ENCODE assay signal across 1 cellular context in the genomic region with DNA sequence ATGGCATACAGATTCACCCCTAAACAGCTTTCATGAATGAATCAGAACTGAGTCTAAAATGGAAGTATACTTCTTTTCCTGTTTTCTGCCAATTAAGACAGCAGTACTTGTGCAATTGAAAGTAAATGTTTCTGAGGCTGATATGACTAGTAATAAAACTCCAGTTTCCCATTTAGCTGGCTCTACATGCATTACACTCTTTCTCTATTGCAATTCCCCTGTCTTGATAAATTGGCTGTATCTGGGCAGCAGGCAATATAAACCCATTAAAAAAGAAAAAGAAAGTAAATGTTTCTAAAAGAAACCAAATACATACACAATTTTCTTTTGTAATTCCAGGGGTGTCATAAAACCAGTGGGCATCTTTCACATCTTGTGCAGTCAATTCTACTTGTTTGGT.
TF ChIP-seq lines count a peak whose summit lies in the region.

No MANE protein-coding gene starts in this region.

TF ChIP-seq in HepG2, 621 proteins besides CTCF, POLR2A, EP300 and RAD21:
- TF ChIP-seq ZNF510 (CRISPR knock-in tag; IDR thresholded peaks at IDR 0.05; ENCODE audit: low read depth) (no peak), ESRRA (CRISPR knock-in tag; IDR thresholded peaks at IDR 0.05; ENCODE audit: low read depth) (no peak), ZNF775 (CRISPR knock-in tag; IDR thresholded peaks at IDR 0.05; ENCODE audit: borderline replicate concordance) (no peak)
